ENCODE assay signal across 16 cellular contexts in genomic region chr10:682931-683447, GRCh38. TPM values are rescaled to one million over a fixed set of nuclear protein-coding genes. Genes with fewer than 3 reads are reported as not detected.
DNase-seq lines count a peak whose midpoint lies in the region; ATAC-seq, FAIRE-seq and TF ChIP-seq lines count a peak whose summit lies in the region.
"Had no signal": no experiment of that assay in that cellular context is flagged by ENCODE, and none has a peak within 500 bp of the region (broad histone marks: within the 10 kb centered on the region; RNA-seq: fewer than 3 reads in every experiment).

No MANE protein-coding gene starts in this region.

- peak overlapping the region; percentile 71 for H3K4me2 ChIP-seq in A549

- H3K4me3 Mint-ChIP-seq in osteocyte (ENCODE audit: unreplicated experiment), result no peak overlapping the region

- no peak for FAIRE-seq in A549 (lab: Jason Lieb, UNC)
- FAIRE-seq: colon had no signal

- no peak for TF ChIP-seq POLR2A in A549 (IDR thresholded peaks at IDR 0.05; ENCODE audit: low read length)

- TF ChIP-seq CTCF in A549 (IDR thresholded peaks at IDR 0.05) (no peak), epithelial cell of proximal tubule (conservative IDR thresholded peaks at IDR 0.05; ENCODE audit: low read depth, low read length) (no peak), osteocyte (IDR thresholded peaks at IDR 0.05) (no peak), omental fat pad (IDR thresholded peaks at IDR 0.05) (no peak)

- WGBS in A549 (ENCODE audit: missing lambda C conversion rate), result 44% methylated on average over 14 of the region's 14 CpGs

- ATAC-seq in A549, result peak; percentile 54 to 72
- ATAC-seq in GM21825 (IDR thresholded peaks at IDR 0.05; ENCODE audit: unreplicated experiment), result no peak
- ATAC-seq in HG03039 (IDR thresholded peaks at IDR 0.05; ENCODE audit: unreplicated experiment), result no peak
- ATAC-seq in omental fat pad (ENCODE audit: low FRiP score), result no peak

- DNase-seq in A549 (ENCODE audit: low read depth in 1 of 2, low spot score in 1 of 2) (no peak), NCI-H2227 (lab: John Stamatoyannopoulos, UW; ENCODE audit: unreplicated experiment) (peak; percentile 60), epithelial cell of proximal tubule (ENCODE audit: low read depth) (no peak), osteocyte (ENCODE audit: extremely low spot score, unreplicated experiment) (no peak), hypothalamus (lab: John Stamatoyannopoulos, UW) (no peak), omental fat pad (ENCODE audit: low spot score) (no peak)
- DNase-seq: 8988T; activated CD4-positive, alpha-beta T cell treated with anti-CD3 and anti-CD28 coated beads for 48 hours; activated gamma-delta T cell; DND-41; heart right ventricle; NCI-H2081 treated with DMSO at 0.1 percent for 48 hours had no signal

- CTCF ChIA-PET in A549 (lab: Yijun Ruan, JAX), result interaction anchor here (1.0 to 1.5 kb wide), 5 partner anchors 12 to 248 kb away, joined by 3 read pairs; no protein-coding TSS in a partner anchor

- no peaks in the 10 kb centered on the region for H3K27me3 Mint-ChIP-seq in osteocyte (ENCODE audit: unreplicated experiment)

- peaks cover 57% of the 10 kb centered on the region for H3K4me1 Mint-ChIP-seq in osteocyte (ENCODE audit: unreplicated experiment)

- no peak for TF ChIP-seq RAD21 in A549 (conservative IDR thresholded peaks at IDR 0.05 in 1 of 2, IDR thresholded peaks at IDR 0.05 in 1 of 2)

- no peak for TF ChIP-seq EP300 in A549 (IDR thresholded peaks at IDR 0.05)

- H3K9me3 ChIP-seq in A549, result no peaks in the 10 kb centered on the region

- POLR2A ChIA-PET in A549 (lab: Yijun Ruan, JAX), result no interaction called here

- H3K4me1 ChIP-seq in A549, result peaks cover 10% of the 10 kb centered on the region; the same call in 1 of the 3 replicates

- peak overlapping the region; percentile 66 for H3K27ac Mint-ChIP-seq in osteocyte (ENCODE audit: unreplicated experiment)

- no peaks in the 10 kb centered on the region for H3K9me3 Mint-ChIP-seq in osteocyte (ENCODE audit: unreplicated experiment)

- peak overlapping the region; percentile 71 to 87 for H3K27ac ChIP-seq in A549

- H3K4me3 ChIP-seq in A549 (peak overlapping the region; percentile 40), epithelial cell of proximal tubule (ENCODE audit: low read depth, low read length) (peak overlapping the region; percentile 61)
- H3K4me3 ChIP-seq: heart right ventricle, lung had no signal

- H3K36me3 Mint-ChIP-seq in osteocyte (ENCODE audit: unreplicated experiment), result no peaks in the 10 kb centered on the region

TF ChIP-seq in A549, 52 proteins besides CTCF, POLR2A, EP300 and RAD21:
- no peak for TF ChIP-seq POLR2AphosphoS2 (conservative IDR thresholded peaks at IDR 0.05; ENCODE audit: low read length)
- no peak for TF ChIP-seq HOXA7 (CRISPR knock-in tag; IDR thresholded peaks at IDR 0.05)
- no peak for TF ChIP-seq ATOH8 (CRISPR knock-in tag; IDR thresholded peaks at IDR 0.05; ENCODE audit: low read depth)
- TF ChIP-seq ZC3H11A (IDR thresholded peaks at IDR 0.05), result no peak
- TF ChIP-seq JUN (IDR thresholded peaks at IDR 0.05), result no peak
- TF ChIP-seq HDAC2 (IDR thresholded peaks at IDR 0.05), result no peak
- TF ChIP-seq EHMT2 (IDR thresholded peaks at IDR 0.05; ENCODE audit: low read depth), result no peak
- no peak for TF ChIP-seq E2F6 (IDR thresholded peaks at IDR 0.05; ENCODE audit: borderline replicate concordance, low read depth)
- TF ChIP-seq ZFP36 (IDR thresholded peaks at IDR 0.05; ENCODE audit: borderline replicate concordance, partially characterized antibody), result no peak
- TF ChIP-seq CHD4 (IDR thresholded peaks at IDR 0.05; ENCODE audit: borderline replicate concordance), result no peak
- no peak for TF ChIP-seq CBX2 (IDR thresholded peaks at IDR 0.05; ENCODE audit: borderline replicate concordance, low read depth)

RNA-seq across cellular contexts. Expression of gene DIP2C, which starts 6.5 kb away (rescaled TPM):
- 3.7 and 5.7 TPM in 2 replicates for polyA plus RNA-seq in A549 (2011; rRNA removed)
- polyA plus RNA-seq in A549 (2012; cell fraction: cytosol; rRNA removed), result 4.1 and 5.0 TPM in 2 replicates
- polyA plus RNA-seq in A549 (2012; cell fraction: nucleus; rRNA removed), result 5.9 and 7.2 TPM in 2 replicates
- 4.2 to 5.5 TPM (median 5.0 TPM) in 3 replicates for polyA plus RNA-seq in A549 (2017; fragmentation: RNase III; extraction: RNeasy Plus Mini Kit Qiagen cat#74134 plus additional on column Dnase treatment)
- polyA minus RNA-seq in A549 (2011; rRNA and poly(A)+ RNA removed), result 7.9 and 10.0 TPM in 2 replicates
- 10.1 and 11.4 TPM in 2 replicates for total RNA-seq in epithelial cell of proximal tubule
- 36.8 and 36.9 TPM in 2 replicates for total RNA-seq in osteocyte
- 10 to 100 TPM; 19.7 to 56.5 (median 31.1) TPM for total RNA-seq in omental fat pad

Comparison
In these comparisons a context has a peak if more than half of its experiments do, and no peak if none do; other contexts are left out.
1. ATAC-seq: peak in A549 (2 of 2); none in GM21825 (single experiment), HG03039 (single experiment) and omental fat pad (single experiment).